16 cellular contexts compared by ENCODE assay signal in the genomic region with DNA sequence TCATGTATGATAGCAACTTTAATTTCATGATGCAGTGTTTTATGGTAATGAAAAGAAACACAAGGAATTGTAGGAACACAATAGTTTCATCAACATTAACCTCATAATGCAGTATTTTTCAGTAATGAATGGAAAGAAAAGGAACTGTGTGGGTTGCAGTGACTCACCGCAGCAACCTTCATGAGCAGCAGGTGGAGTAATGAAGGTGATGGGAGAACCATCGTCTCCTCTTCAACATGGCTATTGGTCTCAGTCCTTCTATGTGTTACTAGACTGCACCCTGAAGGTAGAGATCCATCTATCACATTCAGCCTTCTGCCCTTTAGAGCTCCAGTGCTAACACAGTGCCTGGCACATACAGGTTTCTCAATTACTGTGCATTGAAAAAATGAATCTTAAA. TPM values are rescaled to one million over a fixed set of nuclear protein-coding genes. Genes with fewer than 3 reads are reported as not detected.
A peak's percentile ranks its signal among the peaks of the same experiment; 100 is the strongest.
DNase-seq lines count a peak whose midpoint lies in the region; ATAC-seq, FAIRE-seq and TF ChIP-seq lines count a peak whose summit lies in the region.
"Had no signal": no experiment of that assay in that cellular context is flagged by ENCODE, and none has a peak within 500 bp of the region (broad histone marks: within the 10 kb centered on the region; RNA-seq: fewer than 3 reads in every experiment).

No MANE protein-coding gene starts in this region.

- no peak overlapping the region for H3K4me3 ChIP-seq in HCT116 (replicated peaks in 1 of 2; ENCODE audit: low read depth in 1 of 2, low read length in 2 of 2)
- no peak overlapping the region for H3K4me3 ChIP-seq in endodermal cell (ENCODE audit: low read length)
- H3K4me3 ChIP-seq: A549; BLaER1 treated with 17β-estradiol and CSF1 and Interleukin-3, amounts not matched to agents 10 nM and 100 nM; SK-N-MC had no signal

- CTCF ChIA-PET in activated CD8-positive, alpha-beta T cell treated with anti-CD3 and anti-CD28 coated beads for 36 hours (lab: Charles Lee) = no interaction called here
- CTCF ChIA-PET in activated CD8-positive, alpha-beta T cell treated with anti-CD3 and anti-CD28 coated beads, Interleukin-2, amount 10 ng/mL, durations not matched to agents 7 days and 5 days (lab: Charles Lee) = no interaction called here
- CTCF ChIA-PET in HCT116 (lab: Charles Lee) = no interaction called here

- POLR2A ChIA-PET in activated CD8-positive, alpha-beta T cell treated with anti-CD3 and anti-CD28 coated beads for 36 hours (lab: Charles Lee) = no interaction called here
- POLR2A ChIA-PET in activated CD8-positive, alpha-beta T cell treated with anti-CD3 and anti-CD28 coated beads, Interleukin-2, amount 10 ng/mL, durations not matched to agents 7 days and 5 days (lab: Charles Lee) = no interaction called here
- POLR2A ChIA-PET in HCT116 (lab: Charles Lee) = no interaction called here

- no peaks in the 10 kb centered on the region for H3K36me3 Mint-ChIP-seq in activated CD8-positive, alpha-beta T cell treated with anti-CD3 and anti-CD28 coated beads for 36 hours (ENCODE audit: low read depth)
- H3K36me3 Mint-ChIP-seq in activated CD8-positive, alpha-beta T cell treated with anti-CD3 and anti-CD28 coated beads, Interleukin-2, amount 10 ng/mL, durations not matched to agents 7 days and 5 days (ENCODE audit: low read depth) = no peaks in the 10 kb centered on the region
- no peaks in the 10 kb centered on the region for H3K36me3 Mint-ChIP-seq in endodermal cell (ENCODE audit: low read depth)

- TF ChIP-seq RAD21 in HCT116 (IDR thresholded peaks at IDR 0.05; ENCODE audit: low read depth) = no peak

- no peaks in the 10 kb centered on the region for H4K20me1 ChIP-seq in HCT116 (ENCODE audit: insufficient read depth)
- H4K20me1 ChIP-seq: BLaER1 treated with 17β-estradiol and CSF1 and Interleukin-3, amounts not matched to agents 10 nM and 100 nM had no signal

- no peak for TF ChIP-seq CTCF in activated CD8-positive, alpha-beta T cell treated with anti-CD3 and anti-CD28 coated beads for 36 hours (IDR thresholded peaks at IDR 0.05)
- no peak for TF ChIP-seq CTCF in HCT116 (IDR thresholded peaks at IDR 0.05 in 2 of 3, conservative IDR thresholded peaks at IDR 0.05 in 1 of 3; ENCODE audit: borderline replicate concordance in 1 of 3, insufficient read depth in 1 of 3, low read depth in 2 of 3, low read length in 2 of 3)
- peak; percentile 64 for TF ChIP-seq CTCF in endodermal cell (conservative IDR thresholded peaks at IDR 0.05)

- 68% methylated on average over 2 of the region's 2 CpGs; no CpG with 5 or more reads in 1 of the 2 experiments for WGBS in endodermal cell (ENCODE audit: insufficient coverage in 1 of 2, insufficient read length in 1 of 2), 2 experiments

- no peaks in the 10 kb centered on the region for H3K9me3 Mint-ChIP-seq in activated CD8-positive, alpha-beta T cell treated with anti-CD3 and anti-CD28 coated beads for 36 hours
- no peaks in the 10 kb centered on the region for H3K9me3 Mint-ChIP-seq in activated CD8-positive, alpha-beta T cell treated with anti-CD3 and anti-CD28 coated beads, Interleukin-2, amount 10 ng/mL, durations not matched to agents 7 days and 5 days (ENCODE audit: insufficient read depth)
- no peaks in the 10 kb centered on the region for H3K9me3 Mint-ChIP-seq in endodermal cell

- H3K27ac ChIP-seq in HCT116 (ENCODE audit: low read depth, low read length) = no peak overlapping the region
- no peak overlapping the region for H3K27ac ChIP-seq in endodermal cell (ENCODE audit: low read depth, low read length)
- H3K27ac ChIP-seq: A549; BLaER1 treated with 17β-estradiol and CSF1 and Interleukin-3, amounts not matched to agents 10 nM and 100 nM; SK-N-MC had no signal

- H3K27me3 Mint-ChIP-seq in activated CD8-positive, alpha-beta T cell treated with anti-CD3 and anti-CD28 coated beads for 36 hours = peaks cover 15% of the 10 kb centered on the region
- peaks cover 4% of the 10 kb centered on the region for H3K27me3 Mint-ChIP-seq in activated CD8-positive, alpha-beta T cell treated with anti-CD3 and anti-CD28 coated beads, Interleukin-2, amount 10 ng/mL, durations not matched to agents 7 days and 5 days (ENCODE audit: low read depth)
- peaks cover 42% of the 10 kb centered on the region for H3K27me3 Mint-ChIP-seq in endodermal cell (ENCODE audit: insufficient read depth)

- no peak for ATAC-seq in activated CD8-positive, alpha-beta T cell treated with anti-CD3 and anti-CD28 coated beads for 36 hours
- ATAC-seq in activated CD8-positive, alpha-beta T cell treated with anti-CD3 and anti-CD28 coated beads, Interleukin-2, amount 10 ng/mL, durations not matched to agents 7 days and 5 days = no peak
- peak; percentile 42; the same call in 1 of the 2 replicates for ATAC-seq in HCT116
- ATAC-seq: A549 had no signal

- TF ChIP-seq POLR2A in HCT116 (IDR thresholded peaks at IDR 0.05; ENCODE audit: borderline replicate concordance, extremely low read depth, insufficient read depth, insufficient read length) = no peak

- H3K79me2 ChIP-seq in HCT116 (ENCODE audit: insufficient read depth, low read length) = no peaks in the 10 kb centered on the region

- no TSS peak for BruUV-seq in HCT116 (replicated peaks; lab: Mats Ljungman, UMichigan)

- RAD21 ChIA-PET in HCT116 (lab: Charles Lee; ENCODE audit: low non-redundant PET in 1 of 2, low total read pairs in 2 of 2, uncharacterized antibody in 2 of 2, unreplicated experiment in 2 of 2) = no interaction called here

- H3K36me3 ChIP-seq in HCT116 (ENCODE audit: control insufficient read depth in 1 of 2, insufficient read depth in 2 of 2, low read length in 2 of 2) = no peaks in the 10 kb centered on the region
- H3K36me3 ChIP-seq in endodermal cell (ENCODE audit: control insufficient read depth, insufficient read depth, low read length) = no peaks in the 10 kb centered on the region
- H3K36me3 ChIP-seq: BLaER1 treated with 17β-estradiol and CSF1 and Interleukin-3, amounts not matched to agents 10 nM and 100 nM had no signal

- no peaks in the 10 kb centered on the region for H3K9me3 ChIP-seq in HCT116 (ENCODE audit: control insufficient read depth in 1 of 2, insufficient read depth in 1 of 2, low read depth in 1 of 2, low read length in 2 of 2)
- H3K9me3 ChIP-seq in endodermal cell (ENCODE audit: control insufficient read depth, low read length) = no peaks in the 10 kb centered on the region
- H3K9me3 ChIP-seq: A549 had no signal

- H3K4me2 ChIP-seq in HCT116 (ENCODE audit: low read length) = no peak overlapping the region
- H3K4me2 ChIP-seq: A549; BLaER1 treated with 17β-estradiol and CSF1 and Interleukin-3, amounts not matched to agents 10 nM and 100 nM had no signal

- intact Hi-C loops in activated CD8-positive, alpha-beta T cell treated with anti-CD3 and anti-CD28 coated beads for 36 hours (cut with micrococcal nuclease) = no loop called here
- intact Hi-C loops in HCT116 (cut with micrococcal nuclease) = loop anchor here (10.0 kb wide), 2 partner anchors 57 to 147 kb away; a partner anchor contains a TSS

- H3K9me2 ChIP-seq in HCT116 (ENCODE audit: insufficient read depth) = no peaks in the 10 kb centered on the region; the same call in 1 of the 2 replicates

- no peak overlapping the region for H3K4me3 Mint-ChIP-seq in activated CD8-positive, alpha-beta T cell treated with anti-CD3 and anti-CD28 coated beads for 36 hours
- no peak overlapping the region for H3K4me3 Mint-ChIP-seq in activated CD8-positive, alpha-beta T cell treated with anti-CD3 and anti-CD28 coated beads, Interleukin-2, amount 10 ng/mL, durations not matched to agents 7 days and 5 days
- no peak overlapping the region for H3K4me3 Mint-ChIP-seq in endodermal cell

- peak; percentile 30 for FAIRE-seq in urothelium cell line (lab: Jason Lieb, UNC)
- FAIRE-seq: A549, RCC 7860 had no signal

- H3K27me3 ChIP-seq in HCT116 (ENCODE audit: insufficient read depth, low read length) (no peaks in the 10 kb centered on the region; the same call in 1 of the 2 replicates), endodermal cell (ENCODE audit: control insufficient read depth, insufficient read depth, low read length, poor library complexity, severe bottlenecking) (peaks cover 75% of the 10 kb centered on the region)
- H3K27me3 ChIP-seq: BLaER1 treated with 17β-estradiol and CSF1 and Interleukin-3, amounts not matched to agents 10 nM and 100 nM had no signal

- no peak overlapping the region for H3K9ac ChIP-seq in HCT116 (ENCODE audit: low read length)
- H3K9ac ChIP-seq in endodermal cell (ENCODE audit: extremely low read depth, low read length, poor library complexity, severe bottlenecking) = no peak overlapping the region
- H3K9ac ChIP-seq: BLaER1 treated with 17β-estradiol and CSF1 and Interleukin-3, amounts not matched to agents 10 nM and 100 nM had no signal

- H3K27ac Mint-ChIP-seq in activated CD8-positive, alpha-beta T cell treated with anti-CD3 and anti-CD28 coated beads for 36 hours = no peak overlapping the region
- H3K27ac Mint-ChIP-seq in activated CD8-positive, alpha-beta T cell treated with anti-CD3 and anti-CD28 coated beads, Interleukin-2, amount 10 ng/mL, durations not matched to agents 7 days and 5 days = no peak overlapping the region
- no peak overlapping the region for H3K27ac Mint-ChIP-seq in endodermal cell

- no peaks in the 10 kb centered on the region for H3K4me1 Mint-ChIP-seq in activated CD8-positive, alpha-beta T cell treated with anti-CD3 and anti-CD28 coated beads for 36 hours (ENCODE audit: low read depth)
- no peaks in the 10 kb centered on the region for H3K4me1 Mint-ChIP-seq in activated CD8-positive, alpha-beta T cell treated with anti-CD3 and anti-CD28 coated beads, Interleukin-2, amount 10 ng/mL, durations not matched to agents 7 days and 5 days (ENCODE audit: low read depth)
- H3K4me1 Mint-ChIP-seq in endodermal cell = no peaks in the 10 kb centered on the region

- peak; percentile 18 for DNase-seq in activated CD8-positive, alpha-beta T cell treated with anti-CD3 and anti-CD28 coated beads for 36 hours
- DNase-seq in activated CD8-positive, alpha-beta T cell treated with anti-CD3 and anti-CD28 coated beads, Interleukin-2, amount 10 ng/mL, durations not matched to agents 7 days and 5 days = no peak
- DNase-seq in HCT116 (ENCODE audit: low read depth, low spot score) (no peak), endodermal cell (no peak), urothelium cell line (ENCODE audit: low spot score) (no peak), NCI-H2171 treated with DMSO at 0.1 percent for 48 hours (lab: John Stamatoyannopoulos, UW) (no peak)
- no peak for DNase-seq in activated T-cell treated with anti-CD3 and anti-CD28 coated beads, Interleukin-2, amount 50 U/mL, for 48 hours
- DNase-seq: MV-4-11, NCI-H1417 treated with DMSO at 0.1 percent for 48 hours, NCI-H2081, NCI-H510A, Right ventricle myocardium superior had no signal

- no peaks in the 10 kb centered on the region for H3K4me1 ChIP-seq in HCT116 (ENCODE audit: control insufficient read depth in 1 of 2, insufficient read depth in 2 of 2, low read length in 2 of 2)
- H3K4me1 ChIP-seq in endodermal cell (ENCODE audit: control insufficient read depth, insufficient read depth, low read length) = no peaks in the 10 kb centered on the region
- H3K4me1 ChIP-seq: A549; BLaER1 treated with 17β-estradiol and CSF1 and Interleukin-3, amounts not matched to agents 10 nM and 100 nM had no signal

- H2AFZ ChIP-seq in HCT116 (ENCODE audit: low read depth, low read length, poor library complexity, severe bottlenecking) = no peak overlapping the region

RNA-seq across cellular contexts. Expression of a gene that starts 58.0 kb away (rescaled TPM):
- not detected for total RNA-seq in activated CD8-positive, alpha-beta T cell treated with anti-CD3 and anti-CD28 coated beads for 36 hours
- total RNA-seq in activated CD8-positive, alpha-beta T cell treated with anti-CD3 and anti-CD28 coated beads, Interleukin-2, amount 10 ng/mL, durations not matched to agents 7 days and 5 days = not detected
- total RNA-seq in HCT116 (2021; ENCODE audit: unreplicated experiment) (not detected), endodermal cell (under 1 TPM; 0.09 to 0.13 TPM)
- polyA plus RNA-seq in HCT116 (2012) = not detected in 2 replicates
- polyA plus RNA-seq in endodermal cell (2013, experiment 1 of 2) = 0.11 TPM
- not detected for polyA plus RNA-seq in endodermal cell (2013, experiment 2 of 2)
- total RNA-seq: Right ventricle myocardium superior had no signal
